Comparison of ENCODE assay signal across 24 cellular contexts in the genomic region with DNA sequence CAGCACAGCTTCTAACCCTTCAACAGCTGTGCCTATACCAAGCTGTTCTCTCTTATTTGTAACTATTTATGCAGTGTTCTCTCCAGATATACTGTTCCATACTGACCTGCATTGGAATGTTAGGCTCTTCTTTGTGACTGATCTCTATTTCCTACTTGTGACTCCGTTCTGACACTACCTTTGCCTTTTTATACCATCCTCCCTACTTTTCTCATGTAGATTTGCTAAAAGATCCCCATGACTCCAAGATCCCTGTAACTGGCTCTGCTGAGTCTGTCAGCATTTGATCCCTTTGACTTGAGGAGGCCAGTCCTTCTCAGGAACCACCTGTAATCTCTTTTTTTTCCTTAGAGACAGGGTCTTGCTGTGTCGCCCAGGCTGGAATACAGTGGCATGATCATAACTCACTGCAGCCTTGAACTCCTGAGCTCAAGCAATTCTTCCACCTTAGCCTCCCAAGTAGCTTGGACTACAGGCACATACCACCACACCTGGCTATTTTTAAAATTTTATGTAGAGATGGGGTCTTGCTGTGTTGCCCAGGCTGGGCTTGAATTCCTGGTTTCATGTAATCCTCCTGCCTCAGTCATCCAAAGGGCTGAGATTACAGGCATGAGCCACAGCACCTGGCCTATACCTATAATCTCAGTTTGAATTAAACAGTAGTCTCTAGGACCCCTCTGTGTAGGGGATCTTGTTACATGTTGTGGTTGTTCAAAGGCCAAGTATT.
"Had no signal": no experiment of that assay in that cellular context is flagged by ENCODE, and none has a peak within 500 bp of the region (broad histone marks: within the 10 kb centered on the region; RNA-seq: fewer than 3 reads in every experiment).

No MANE protein-coding gene starts in this region.

- DNase-seq: activated CD4-positive, alpha-beta T cell treated with anti-CD3 and anti-CD28 coated beads for 1 hour; activated CD4-positive, alpha-beta T cell treated with anti-CD3 and anti-CD28 coated beads, Interleukin-2, amount 50 U/mL, for 1 hour; activated CD8-positive, alpha-beta T cell treated with anti-CD3 and anti-CD28 coated beads, Interleukin-2, amount 10 ng/mL, durations not matched to agents 7 days and 5 days; activated gamma-delta T cell; activated naive CD8-positive, alpha-beta T cell treated with anti-CD3 and anti-CD28 coated beads for 36 hours; dorsolateral prefrontal cortex; effector memory CD8-positive, alpha-beta T cell; foreskin melanocyte; kidney glomerular epithelial cell; left lung; natural killer cell; pancreas; right cardiac atrium; stimulated activated CD4-positive, alpha-beta T cell treated with anti-CD3 and anti-CD28 coated beads, Interleukin-12 subunit alpha, Interleukin-12 subunit beta, amount 100 ng/mL, for 4 hours; stimulated activated CD4-positive, alpha-beta T cell treated with anti-CD3 and anti-CD28 coated beads, Interleukin-4, amount 100 ng/mL, for 4 hours; stimulated activated naive CD8-positive, alpha-beta T cell treated with anti-CD3 and anti-CD28 coated beads, Interleukin-15, amount 100 ng/mL, for 72 hours; tibial artery had no signal

- H3K27me3 ChIP-seq: breast epithelium, dorsolateral prefrontal cortex, left lung, pancreas, tibial artery had no signal

- H3K27ac ChIP-seq: breast epithelium, dorsolateral prefrontal cortex, left lung, pancreas, tibial artery, VCaP had no signal

- H3K4me1 ChIP-seq: breast epithelium, pancreas, tibial artery had no signal

- ATAC-seq: activated CD8-positive, alpha-beta T cell treated with anti-CD3 and anti-CD28 coated beads, Interleukin-2, amount 10 ng/mL, durations not matched to agents 7 days and 5 days; effector memory CD8-positive, alpha-beta T cell; esophagus mucosa; natural killer cell; right cardiac atrium; stimulated activated naive CD8-positive, alpha-beta T cell treated with anti-CD3 and anti-CD28 coated beads, Interleukin-15, amount 100 ng/mL, for 72 hours had no signal

- FAIRE-seq: colon, endothelial cell of umbilical vein, pancreas, urothelium cell line had no signal

- H3K4me3 ChIP-seq: breast epithelium, dorsolateral prefrontal cortex, left lung, lung, pancreas, tibial artery had no signal

- H3K36me3 ChIP-seq: breast epithelium, left lung, pancreas, tibial artery had no signal

- H3K9me3 ChIP-seq: breast epithelium, pancreas, tibial artery had no signal
